ENCODE assay signal across 2 cellular contexts in genomic region chr19:50725932-50726230, GRCh38.
TF ChIP-seq lines count a peak whose summit lies in the region.

No MANE protein-coding gene starts in this region.

TF ChIP-seq in SK-N-SH, 30 proteins besides CTCF, POLR2A, EP300 and RAD21 (continued from another document):
- no peak for TF ChIP-seq RXRA (IDR thresholded peaks at IDR 0.05; ENCODE audit: borderline replicate concordance, low read depth)
- TF ChIP-seq MEF2A (IDR thresholded peaks at IDR 0.05; ENCODE audit: borderline replicate concordance, low read depth): no peak
- no peak for TF ChIP-seq GABPA (IDR thresholded peaks at IDR 0.05; ENCODE audit: low read depth)
- TF ChIP-seq EZH2phosphoT487 (IDR thresholded peaks at IDR 0.05; ENCODE audit: borderline replicate concordance, low read depth): no peak
- TF ChIP-seq REST (IDR thresholded peaks at IDR 0.05; ENCODE audit: low read depth, low read length): no peak
- no peak for TF ChIP-seq USF2 (IDR thresholded peaks at IDR 0.05; ENCODE audit: borderline replicate concordance, low read depth, low read length)
- TF ChIP-seq SIN3A (IDR thresholded peaks at IDR 0.05; ENCODE audit: borderline replicate concordance, low read depth, low read length): no peak
- TF ChIP-seq TCF12 (IDR thresholded peaks at IDR 0.05): no peak

TF ChIP-seq in SK-N-SH treated with all-trans-retinoic acid at 6 μM for 48 hours, 23 proteins besides CTCF, POLR2A, EP300 and RAD21 (continued from another document):
- TF ChIP-seq RARB (CRISPR knock-in tag; IDR thresholded peaks at IDR 0.05) (no peak), PPARA (CRISPR knock-in tag; IDR thresholded peaks at IDR 0.05; ENCODE audit: borderline replicate concordance) (no peak), PATZ1 (CRISPR knock-in tag; IDR thresholded peaks at IDR 0.05; ENCODE audit: borderline replicate concordance) (no peak), OSR1 (CRISPR knock-in tag; IDR thresholded peaks at IDR 0.05) (no peak), ZC3H10 (CRISPR knock-in tag; IDR thresholded peaks at IDR 0.05) (no peak), ARNTL (CRISPR knock-in tag; IDR thresholded peaks at IDR 0.05; ENCODE audit: borderline replicate concordance, low read depth) (no peak), ZNF70 (CRISPR knock-in tag; IDR thresholded peaks at IDR 0.05) (no peak), CSDC2 (CRISPR knock-in tag; IDR thresholded peaks at IDR 0.05) (no peak), BACH2 (CRISPR knock-in tag; IDR thresholded peaks at IDR 0.05; ENCODE audit: borderline replicate concordance) (no peak), GLIS3 (CRISPR knock-in tag; IDR thresholded peaks at IDR 0.05) (no peak), ISL1 (CRISPR knock-in tag; IDR thresholded peaks at IDR 0.05) (no peak), POU6F1 (CRISPR knock-in tag; IDR thresholded peaks at IDR 0.05; ENCODE audit: borderline replicate concordance, low read depth) (no peak)
